ENCODE assay signal across 17 cellular contexts in the genomic region with DNA sequence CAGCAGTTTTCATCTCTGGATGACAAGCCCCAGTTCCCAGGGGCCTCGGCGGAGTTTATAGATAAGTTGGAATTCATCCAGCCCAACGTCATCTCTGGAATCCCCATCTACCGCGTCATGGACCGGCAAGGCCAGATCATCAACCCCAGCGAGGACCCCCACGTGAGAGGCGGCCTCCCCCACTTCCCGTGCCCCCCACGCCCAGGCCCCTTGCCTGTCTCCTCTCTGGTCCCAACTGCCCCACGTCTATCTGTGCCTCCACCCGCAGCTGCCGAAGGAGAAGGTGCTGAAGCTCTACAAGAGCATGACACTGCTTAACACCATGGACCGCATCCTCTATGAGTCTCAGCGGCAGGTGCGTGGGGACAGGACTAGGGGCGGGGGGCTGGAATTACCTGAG. TPM values are rescaled to one million over a fixed set of nuclear protein-coding genes. Genes with fewer than 3 reads are reported as not detected.
DNase-seq lines count a peak whose midpoint lies in the region; ATAC-seq and TF ChIP-seq lines count a peak whose summit lies in the region.
"Had no signal": no experiment of that assay in that cellular context is flagged by ENCODE, and none has a peak within 500 bp of the region (broad histone marks: within the 10 kb centered on the region; RNA-seq: fewer than 3 reads in every experiment).

No MANE protein-coding gene starts in this region.

- H2AFZ ChIP-seq in osteoblast (ENCODE audit: low read length): no peak overlapping the region
- H2AFZ ChIP-seq: GM23248 had no signal

- peaks cover 86% of the 10 kb centered on the region for H3K4me1 ChIP-seq in BLaER1
- H3K4me1 ChIP-seq in breast epithelium: peaks cover 0 to 11% of the 10 kb centered on the region in 2 donors
- H3K4me1 ChIP-seq in osteoblast (ENCODE audit: insufficient read depth, low read length): peaks cover 10% of the 10 kb centered on the region

- no peak for ATAC-seq in GM21717 (IDR thresholded peaks at IDR 0.05; ENCODE audit: unreplicated experiment)

- H3K36me3 Mint-ChIP-seq in CD14-positive monocyte: peaks cover 55 to 64% of the 10 kb centered on the region in 2 donors

- peaks cover 0 to 3% (median 0%) of the 10 kb centered on the region in 7 donors for H3K9me3 Mint-ChIP-seq in CD14-positive monocyte
- H3K9me3 Mint-ChIP-seq: CD4-positive, alpha-beta memory T cell had no signal

- no peak overlapping the region for H3K4me3 Mint-ChIP-seq in CD14-positive monocyte

- H3K4me3 ChIP-seq in BLaER1: no peak overlapping the region
- H3K4me3 ChIP-seq in breast epithelium: no peak overlapping the region
- no peak overlapping the region for H3K4me3 ChIP-seq in osteoblast (ENCODE audit: insufficient read depth, low read length)
- H3K4me3 ChIP-seq in MG63: no peak overlapping the region
- H3K4me3 ChIP-seq: GM23248 had no signal

- H3K9ac ChIP-seq in BLaER1: no peak overlapping the region
- H3K9ac ChIP-seq: GM23248 had no signal

- no peaks in the 10 kb centered on the region for H3K9me3 ChIP-seq in BLaER1
- H3K9me3 ChIP-seq in breast epithelium: no peaks in the 10 kb centered on the region
- no peaks in the 10 kb centered on the region for H3K9me3 ChIP-seq in osteoblast (ENCODE audit: low read depth, low read length)
- H3K9me3 ChIP-seq in MG63: no peaks in the 10 kb centered on the region

- H3K36me3 ChIP-seq in BLaER1 (peaks cover 65% of the 10 kb centered on the region), breast epithelium (peaks cover 7% of the 10 kb centered on the region), osteoblast (ENCODE audit: insufficient read depth, low read length) (peaks cover 5% of the 10 kb centered on the region), MG63 (peaks cover 13% of the 10 kb centered on the region)

- intact Hi-C loops in CD14-positive monocyte (cut with micrococcal nuclease): no loop called here
- intact Hi-C loops in breast epithelium (cut with DNase I; ENCODE audit: low total_unique reads): no loop called here

- DNase-seq in CD14-positive monocyte (ENCODE audit: low spot score) (no peak), breast epithelium (ENCODE audit: low spot score in 2 of 2) (no peak), osteoblast (ENCODE audit: insufficient read length, low spot score, missing footprints) (peak; percentile 34), MG63 (no peak), NOMO-1 treated with DMSO at 0.1 percent for 48 hours (lab: John Stamatoyannopoulos, UW; ENCODE audit: unreplicated experiment) (no peak), occipital lobe (lab: John Stamatoyannopoulos, UW) (no peak)
- DNase-seq: ACHN; Calu3; CD4-positive, alpha-beta memory T cell; GM23248; KG1; NCI-H1092; NCI-H2081 treated with DMSO at 0.1 percent for 48 hours; NCI-H524 had no signal

- peak overlapping the region; percentile 61 for H3K4me2 ChIP-seq in BLaER1
- H3K4me2 ChIP-seq in osteoblast (ENCODE audit: insufficient read depth, low read length): no peak overlapping the region

- H3K27ac ChIP-seq in BLaER1 (peak overlapping the region; percentile 82; the same call in 1 of the 2 replicates), breast epithelium (peak overlapping the region; percentile 78 to 84), osteoblast (ENCODE audit: low read depth, low read length) (no peak overlapping the region)
- H3K27ac ChIP-seq: GM23248 had no signal

- peak overlapping the region; percentile 81 to 100 (median 98) for H3K27ac Mint-ChIP-seq in CD14-positive monocyte

- peaks cover 5% of the 10 kb centered on the region; the same call in 1 of the 2 replicates for H4K20me1 ChIP-seq in BLaER1
- peaks cover 9% of the 10 kb centered on the region for H4K20me1 ChIP-seq in osteoblast (ENCODE audit: insufficient read depth, low read length)

- no peaks in the 10 kb centered on the region for H3K79me2 ChIP-seq in osteoblast (ENCODE audit: insufficient read depth, low read length)

- H3K27me3 Mint-ChIP-seq in CD14-positive monocyte (ENCODE audit: low read depth in 3 of 3): peaks cover 0 to 2% (median 0%) of the 10 kb centered on the region in 3 donors
- H3K27me3 Mint-ChIP-seq: CD4-positive, alpha-beta memory T cell had no signal

- TF ChIP-seq CTCF in CD14-positive monocyte (IDR thresholded peaks at IDR 0.05) (no peak), breast epithelium (IDR thresholded peaks at IDR 0.05) (no peak), osteoblast (IDR thresholded peaks at IDR 0.05; ENCODE audit: extremely low read depth, low read depth, low read length) (no peak)

- peaks cover 76% of the 10 kb centered on the region for H3K4me1 Mint-ChIP-seq in CD14-positive monocyte

- TF ChIP-seq POLR2A in breast epithelium (IDR thresholded peaks at IDR 0.05): no peak

- no peaks in the 10 kb centered on the region for H3K27me3 ChIP-seq in BLaER1
- no peaks in the 10 kb centered on the region for H3K27me3 ChIP-seq in breast epithelium
- no peaks in the 10 kb centered on the region for H3K27me3 ChIP-seq in osteoblast (ENCODE audit: insufficient read depth, low read length)
- no peaks in the 10 kb centered on the region for H3K27me3 ChIP-seq in MG63

RNA-seq across cellular contexts. Expression of a gene that starts 13.0 kb away (rescaled TPM):
- 10 to 100 TPM; 87.6 to 90.1 TPM for polyA plus RNA-seq in CD14-positive monocyte
- total RNA-seq in breast epithelium: 10 to 100 TPM; 40.3 to 54.6 (median 53.1) TPM
- total RNA-seq in osteoblast: 33.9 and 37.3 TPM in 2 replicates
- total RNA-seq in MG63 (2014; rRNA removed; shearing (Covaris generic); ENCODE audit: low replicate concordance): 22.0 and 58.6 TPM in 2 replicates
- 24.5 TPM for total RNA-seq in occipital lobe

RNA-seq across cellular contexts. Expression of a gene that starts 13.5 kb away (rescaled TPM):
- 10 to 100 TPM; 40.5 to 58.7 TPM for polyA plus RNA-seq in CD14-positive monocyte
- 10 to 100 TPM; 18.2 to 20.6 (median 18.7) TPM for total RNA-seq in breast epithelium
- total RNA-seq in osteoblast: 13.3 and 14.5 TPM in 2 replicates
- total RNA-seq in MG63 (2014; rRNA removed; shearing (Covaris generic); ENCODE audit: low replicate concordance): 64.6 and 95.3 TPM in 2 replicates
- 14.8 TPM for total RNA-seq in occipital lobe

RNA-seq across cellular contexts. Expression of a gene that starts 16.5 kb away (rescaled TPM):
- polyA plus RNA-seq in CD14-positive monocyte: 10 to 100 TPM; 17.4 to 18.9 TPM
- 1 to 10 TPM; 2.6 to 3.0 (median 2.9) TPM for total RNA-seq in breast epithelium
- total RNA-seq in osteoblast: 0.59 and 0.72 TPM in 2 replicates
- total RNA-seq in MG63 (2014; rRNA removed; shearing (Covaris generic); ENCODE audit: low replicate concordance): not detected in 2 replicates
- 0.16 TPM for total RNA-seq in occipital lobe
- total RNA-seq: M059J had no signal

RNA-seq across cellular contexts. Expression of a gene that starts 29.1 kb away (rescaled TPM):
- 10 to 100 TPM; 43.8 to 48.0 TPM for polyA plus RNA-seq in CD14-positive monocyte
- total RNA-seq in breast epithelium (10 to 100 TPM; 24.8 to 41.3 (median 31.6) TPM), osteoblast (27.4 and 30.0 TPM in 2 replicates), occipital lobe (14.5 TPM)
- 37.6 and 56.2 TPM in 2 replicates for total RNA-seq in MG63 (2014; rRNA removed; shearing (Covaris generic); ENCODE audit: low replicate concordance)

RNA-seq across cellular contexts. Expression of a gene that starts 32.3 kb away (rescaled TPM):
- not detected for polyA plus RNA-seq in CD14-positive monocyte
- total RNA-seq in breast epithelium (not detected), osteoblast (not detected in 2 replicates), occipital lobe (not detected)
- total RNA-seq in MG63 (2014; rRNA removed; shearing (Covaris generic); ENCODE audit: low replicate concordance): not detected in 2 replicates
- total RNA-seq: Calu3; CD4-positive, alpha-beta memory T cell; GM23248; M059J had no signal
- polyA plus RNA-seq: CD4-positive, alpha-beta memory T cell; GM23248 had no signal
